ENCODE assay signal across 7 cellular contexts in genomic region chr1:218284917-218285635, GRCh38. TPM values are rescaled to one million over a fixed set of nuclear protein-coding genes. Genes with fewer than 3 reads are reported as not detected.
DNase-seq lines count a peak whose midpoint lies in the region; ATAC-seq, FAIRE-seq and TF ChIP-seq lines count a peak whose summit lies in the region.

A gene with protein sequence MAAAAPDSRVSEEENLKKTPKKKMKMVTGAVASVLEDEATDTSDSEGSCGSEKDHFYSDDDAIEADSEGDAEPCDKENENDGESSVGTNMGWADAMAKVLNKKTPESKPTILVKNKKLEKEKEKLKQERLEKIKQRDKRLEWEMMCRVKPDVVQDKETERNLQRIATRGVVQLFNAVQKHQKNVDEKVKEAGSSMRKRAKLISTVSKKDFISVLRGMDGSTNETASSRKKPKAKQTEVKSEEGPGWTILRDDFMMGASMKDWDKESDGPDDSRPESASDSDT (plus strand): TSS chr1:218285293. CDS start chr1:218285317, 24 bp downstream.

- H3K27ac ChIP-seq in astrocyte (ENCODE audit: low read depth, low read length), result peak within 1 kb of the TSS; percentile 77

- TF ChIP-seq CTCF in astrocyte (IDR thresholded peaks at IDR 0.05; ENCODE audit: insufficient read depth, low read depth, low read length), result no peak

- H3K4me1 ChIP-seq in astrocyte (ENCODE audit: insufficient read depth, low read length), result peaks cover 11% of the 10 kb centered on the region

- DNase-seq in NCI-H1930 (lab: John Stamatoyannopoulos, UW), result peak; percentile 83 to 90
- DNase-seq in T-helper 22 cell (ENCODE audit: low read depth), result peak; percentile 70
- peak; percentile 86 for DNase-seq in astrocyte (ENCODE audit: low read depth)
- DNase-seq in hepatic stellate cell (ENCODE audit: low spot score), result peak; percentile 79
- DNase-seq in renal cortical epithelial cell (ENCODE audit: low read depth), result peak; percentile 76

- no peak for FAIRE-seq in astrocyte (lab: Jason Lieb, UNC)

- peak within 1 kb of the TSS; percentile 96 for H3K4me2 ChIP-seq in astrocyte (ENCODE audit: low read length)

- H3K27me3 Mint-ChIP-seq in astrocyte (ENCODE audit: low read depth, unreplicated experiment), result no peaks in the 10 kb centered on the region

- no peaks in the 10 kb centered on the region for H4K20me1 ChIP-seq in astrocyte (ENCODE audit: insufficient read depth, low read length)

- peak within 1 kb of the TSS; percentile 100 for H3K4me3 ChIP-seq in astrocyte (ENCODE audit: insufficient read depth, low read depth, low read length)

- H3K4me1 Mint-ChIP-seq in astrocyte (ENCODE audit: low read depth, unreplicated experiment), result peaks cover 5% of the 10 kb centered on the region

- no peaks in the 10 kb centered on the region for H3K27me3 ChIP-seq in astrocyte (ENCODE audit: insufficient read depth, low read length)

- H3K9me3 Mint-ChIP-seq in astrocyte (ENCODE audit: unreplicated experiment), result no peaks in the 10 kb centered on the region

- H3K36me3 ChIP-seq in astrocyte (ENCODE audit: insufficient read depth, low read length), result no peaks in the 10 kb centered on the region

- ATAC-seq in GM18508 (IDR thresholded peaks at IDR 0.05; ENCODE audit: insufficient read depth, unreplicated experiment), result peak; percentile 96
- peak; percentile 99 for ATAC-seq in HG02973 (IDR thresholded peaks at IDR 0.05; ENCODE audit: unreplicated experiment)

- peak within 1 kb of the TSS; percentile 98 for H3K27ac Mint-ChIP-seq in astrocyte (ENCODE audit: unreplicated experiment)

- peaks cover 50% of the 10 kb centered on the region for H3K79me2 ChIP-seq in astrocyte (ENCODE audit: insufficient read depth, low read length)

- H3K9me3 ChIP-seq in astrocyte (ENCODE audit: insufficient read depth, low read depth, low read length), result no peaks in the 10 kb centered on the region

- H3K4me3 Mint-ChIP-seq in astrocyte (ENCODE audit: unreplicated experiment), result peak within 1 kb of the TSS; percentile 100

- H3K36me3 Mint-ChIP-seq in astrocyte (ENCODE audit: low read depth, unreplicated experiment), result no peaks in the 10 kb centered on the region

- H2AFZ ChIP-seq in astrocyte (ENCODE audit: low read depth, low read length), result peak within 1 kb of the TSS; percentile 100

- H3K9ac ChIP-seq in astrocyte (ENCODE audit: low read length), result peak within 1 kb of the TSS; percentile 93

RNA-seq across cellular contexts. Expression of the gene that starts here (rescaled TPM):
- total RNA-seq in astrocyte, result 24.9 and 28.4 TPM in 2 replicates
- total RNA-seq in renal cortical epithelial cell, result 5.4 and 10.3 TPM in 2 replicates

Comparison
In these comparisons a context has a peak if more than half of its experiments do, and no peak if none do; other contexts are left out.
1. Peak in every context shown above with its lines: DNase-seq, ATAC-seq, H3K4me3 ChIP-seq and H3K27ac ChIP-seq.